Comparison of ENCODE assay signal across 28 cellular contexts in the genomic region with DNA sequence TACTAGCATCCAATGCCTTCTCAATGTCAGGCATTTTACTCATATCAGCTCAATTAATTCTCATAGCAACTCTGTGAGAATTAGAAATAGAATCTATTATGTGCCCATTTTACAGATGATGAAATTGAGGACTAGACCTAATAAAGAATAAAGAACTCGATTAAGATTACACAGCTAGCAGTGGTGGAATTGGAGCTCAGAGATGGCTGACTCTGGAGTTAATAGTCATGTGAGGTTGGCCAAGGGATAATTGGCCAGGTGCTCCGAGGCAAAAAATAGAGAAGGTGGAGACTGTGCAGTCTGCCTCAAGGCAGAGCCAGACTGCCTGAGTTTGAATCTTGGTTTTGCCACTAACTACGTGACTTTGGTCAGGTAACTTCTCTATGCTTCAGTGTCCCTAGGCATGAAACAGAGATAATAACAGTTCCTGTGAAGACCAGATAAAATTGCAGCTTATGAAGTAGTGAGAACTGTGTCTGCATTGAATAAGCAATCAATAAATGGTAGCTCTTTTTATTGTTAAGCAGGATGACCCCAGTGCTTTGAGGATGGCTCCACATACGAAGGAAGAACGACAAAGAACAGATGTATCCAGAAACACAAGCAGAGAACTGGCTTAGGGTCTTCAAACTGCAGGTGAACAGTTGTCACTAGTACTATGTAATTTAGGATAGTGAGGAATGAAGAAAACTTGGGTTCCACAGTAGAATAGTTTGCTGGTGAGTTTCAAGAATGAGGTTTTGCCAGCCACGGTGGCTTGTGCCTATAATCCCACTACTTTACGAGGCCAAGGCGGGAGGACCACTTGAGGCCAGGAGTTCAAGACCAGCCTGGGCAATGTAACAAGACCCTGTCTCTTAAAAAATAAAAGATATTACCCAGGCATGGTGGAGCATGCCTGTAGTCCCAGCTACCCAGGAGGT.
"Had no signal": no experiment of that assay in that cellular context is flagged by ENCODE, and none has a peak within 500 bp of the region (broad histone marks: within the 10 kb centered on the region; RNA-seq: fewer than 3 reads in every experiment).

No MANE protein-coding gene starts in this region.

- H3K9me3 ChIP-seq: adrenal gland, body of pancreas had no signal

- H3K27ac Mint-ChIP-seq: activated CD4-positive, alpha-beta memory T cell treated with anti-CD3 and anti-CD28 coated beads for 36 hours; activated CD4-positive, alpha-beta T cell treated with anti-CD3 and anti-CD28 coated beads, Interleukin-2, amount 10 ng/mL, durations not matched to agents 24 days and 14 days; activated naive CD4-positive, alpha-beta T cell treated with anti-CD3 and anti-CD28 coated beads for 36 hours; activated naive CD8-positive, alpha-beta T cell treated with anti-CD3 and anti-CD28 coated beads for 36 hours; activated T-helper 1 cell treated with anti-CD3 and anti-CD28 coated beads, Interleukin-12 subunit alpha, Interleukin-12 subunit beta, Interleukin-2, Interleukin-4 antibody, amounts not matched to agents 30 ng/mL and 10 ng/mL and 1 ng/mL, durations not matched to agents 14 hours and 24 hours and 36 hours; natural killer cell; neural progenitor cell; stimulated activated effector memory CD8-positive, alpha-beta T cell treated with anti-CD3 and anti-CD28 coated beads, Interleukin-12 subunit alpha, Interleukin-12 subunit beta, amount 100 ng/mL, for 72 hours; stimulated activated naive CD8-positive, alpha-beta T cell treated with anti-CD3 and anti-CD28 coated beads, Interleukin-15, Interleukin-2, amounts not matched to agents 100 ng/mL and 50 ng/mL, for 24 hours; type B pancreatic cell had no signal

- H3K4me3 ChIP-seq: adrenal gland, body of pancreas, esophagus muscularis mucosa, left ventricle myocardium inferior, lung, neural progenitor cell, sigmoid colon, thoracic aorta, uterus had no signal

- H3K4me3 Mint-ChIP-seq: activated CD4-positive, alpha-beta memory T cell treated with anti-CD3 and anti-CD28 coated beads for 36 hours; activated CD4-positive, alpha-beta T cell treated with anti-CD3 and anti-CD28 coated beads, Interleukin-2, amount 10 ng/mL, durations not matched to agents 24 days and 14 days; activated naive CD4-positive, alpha-beta T cell treated with anti-CD3 and anti-CD28 coated beads for 36 hours; activated naive CD8-positive, alpha-beta T cell treated with anti-CD3 and anti-CD28 coated beads for 36 hours; activated T-helper 1 cell treated with anti-CD3 and anti-CD28 coated beads, Interleukin-12 subunit alpha, Interleukin-12 subunit beta, Interleukin-2, Interleukin-4 antibody, amounts not matched to agents 30 ng/mL and 10 ng/mL and 1 ng/mL, durations not matched to agents 14 hours and 24 hours and 36 hours; natural killer cell; neural progenitor cell; stimulated activated effector memory CD8-positive, alpha-beta T cell treated with anti-CD3 and anti-CD28 coated beads, Interleukin-12 subunit alpha, Interleukin-12 subunit beta, amount 100 ng/mL, for 72 hours; stimulated activated naive CD8-positive, alpha-beta T cell treated with anti-CD3 and anti-CD28 coated beads, Interleukin-15, Interleukin-2, amounts not matched to agents 100 ng/mL and 50 ng/mL, for 24 hours; type B pancreatic cell had no signal

- DNase-seq: activated CD4-positive, alpha-beta memory T cell treated with anti-CD3 and anti-CD28 coated beads for 36 hours; activated CD4-positive, alpha-beta T cell treated with anti-CD3 and anti-CD28 coated beads, Interleukin-2, amount 10 ng/mL, durations not matched to agents 24 days and 14 days; activated CD4-positive, CD25-positive, alpha-beta regulatory T cell treated with anti-CD3 and anti-CD28 coated beads, Interleukin-2, amount 50 U/mL, for 72 hours; activated CD8-positive, alpha-beta memory T cell treated with anti-CD3 and anti-CD28 coated beads, Interleukin-2, amount 50 U/mL, for 4 hours; activated effector memory CD4-positive, alpha-beta T cell treated with anti-CD3 and anti-CD28 coated beads, Interleukin-2, amount 50 U/mL, for 16 hours; activated naive CD4-positive, alpha-beta T cell treated with anti-CD3 and anti-CD28 coated beads for 36 hours; activated naive CD8-positive, alpha-beta T cell treated with anti-CD3 and anti-CD28 coated beads for 36 hours; activated T-cell treated with anti-CD3 and anti-CD28 coated beads, Interleukin-2, amount 50 U/mL, for 1 hour; adrenal gland; aorta; body of pancreas; dermis blood vessel endothelial cell; effector CD4-positive, alpha-beta T cell; left ventricle myocardium inferior; mesendoderm; natural killer cell; sigmoid colon; small intestine; stimulated activated CD4-positive, alpha-beta T cell treated with anti-CD3 and anti-CD28 coated beads, Interleukin-4, amount 100 ng/mL, for 24 hours; uterus had no signal

- H3K27me3 ChIP-seq: body of pancreas, uterus had no signal

- H2AFZ ChIP-seq: neural progenitor cell had no signal

- H3K9ac ChIP-seq: neural progenitor cell had no signal

- H3K4me1 Mint-ChIP-seq: activated naive CD8-positive, alpha-beta T cell treated with anti-CD3 and anti-CD28 coated beads for 36 hours; natural killer cell; neural progenitor cell; stimulated activated effector memory CD8-positive, alpha-beta T cell treated with anti-CD3 and anti-CD28 coated beads, Interleukin-12 subunit alpha, Interleukin-12 subunit beta, amount 100 ng/mL, for 72 hours had no signal

- H3K4me1 ChIP-seq: adrenal gland, body of pancreas, esophagus muscularis mucosa, left ventricle myocardium inferior, neural progenitor cell, sigmoid colon, uterus had no signal

- H3K9me3 Mint-ChIP-seq: stimulated activated naive CD8-positive, alpha-beta T cell treated with anti-CD3 and anti-CD28 coated beads, Interleukin-15, Interleukin-2, amounts not matched to agents 100 ng/mL and 50 ng/mL, for 24 hours; type B pancreatic cell had no signal

- ATAC-seq: body of pancreas, natural killer cell had no signal

- H3K27ac ChIP-seq: adrenal gland, body of pancreas, esophagus muscularis mucosa, left ventricle myocardium inferior, neural progenitor cell, sigmoid colon, thoracic aorta, uterus had no signal

- H3K4me2 ChIP-seq: neural progenitor cell had no signal

- H3K36me3 Mint-ChIP-seq: activated CD4-positive, alpha-beta memory T cell treated with anti-CD3 and anti-CD28 coated beads for 36 hours; activated naive CD8-positive, alpha-beta T cell treated with anti-CD3 and anti-CD28 coated beads for 36 hours; neural progenitor cell; stimulated activated effector memory CD8-positive, alpha-beta T cell treated with anti-CD3 and anti-CD28 coated beads, Interleukin-12 subunit alpha, Interleukin-12 subunit beta, amount 100 ng/mL, for 72 hours; type B pancreatic cell had no signal

- H3K36me3 ChIP-seq: adrenal gland, esophagus muscularis mucosa, left ventricle myocardium inferior, neural progenitor cell, sigmoid colon, thoracic aorta, uterus had no signal
